ENCODE assay signal across 8 cellular contexts in genomic region chr1:228463009-228463558, GRCh38. TPM values are rescaled to one million over a fixed set of nuclear protein-coding genes. Genes with fewer than 3 reads are reported as not detected.
DNase-seq lines count a peak whose midpoint lies in the region; ATAC-seq and TF ChIP-seq lines count a peak whose summit lies in the region.

No MANE protein-coding gene starts in this region.

- intact Hi-C loops in Right ventricle myocardium inferior (cut with DNase I): no loop called here

- TF ChIP-seq CTCF in nephron progenitor cell (IDR thresholded peaks at IDR 0.05): no peak

- H3K4me1 Mint-ChIP-seq in IgD-negative memory B cell: peaks cover 21 to 27% (median 24%) of the 10 kb centered on the region in 3 donors
- peaks cover 55% of the 10 kb centered on the region for H3K4me1 Mint-ChIP-seq in activated naive CD8-positive, alpha-beta T cell treated with anti-CD3 and anti-CD28 coated beads, Interleukin-2, amount 50 U/mL, for 24 hours
- peaks cover 55% of the 10 kb centered on the region for H3K4me1 Mint-ChIP-seq in nephron progenitor cell

- no peaks in the 10 kb centered on the region for H3K36me3 ChIP-seq in ES-I3 (ENCODE audit: insufficient read depth, low read length)

- no peak for DNase-seq in activated naive CD8-positive, alpha-beta T cell treated with anti-CD3 and anti-CD28 coated beads, Interleukin-2, amount 50 U/mL, for 24 hours
- DNase-seq in nephron progenitor cell: no peak
- no peak for DNase-seq in SIG-M5 (lab: John Stamatoyannopoulos, UW)
- no peak for DNase-seq in Right ventricle myocardium inferior (ENCODE audit: missing footprints)
- DNase-seq in inferior parietal cortex (ENCODE audit: extremely low spot score): no peak
- DNase-seq in activated CD8-positive, alpha-beta memory T cell treated with anti-CD3 and anti-CD28 coated beads, Interleukin-2, amount 50 U/mL, for 4 hours: no peak

- no peak for ATAC-seq in activated naive CD8-positive, alpha-beta T cell treated with anti-CD3 and anti-CD28 coated beads, Interleukin-2, amount 50 U/mL, for 24 hours
- no peak for ATAC-seq in Right ventricle myocardium inferior

- no peaks in the 10 kb centered on the region for H3K4me1 ChIP-seq in ES-I3 (ENCODE audit: insufficient read depth, low read length)

- H3K9me3 Mint-ChIP-seq in IgD-negative memory B cell: no peaks in the 10 kb centered on the region
- no peaks in the 10 kb centered on the region for H3K9me3 Mint-ChIP-seq in activated naive CD8-positive, alpha-beta T cell treated with anti-CD3 and anti-CD28 coated beads, Interleukin-2, amount 50 U/mL, for 24 hours
- no peaks in the 10 kb centered on the region for H3K9me3 Mint-ChIP-seq in nephron progenitor cell

- H3K36me3 Mint-ChIP-seq in IgD-negative memory B cell (no peaks in the 10 kb centered on the region), nephron progenitor cell (ENCODE audit: low read depth) (no peaks in the 10 kb centered on the region)
- H3K36me3 Mint-ChIP-seq in activated naive CD8-positive, alpha-beta T cell treated with anti-CD3 and anti-CD28 coated beads, Interleukin-2, amount 50 U/mL, for 24 hours (ENCODE audit: low read depth): peaks cover 1% of the 10 kb centered on the region

- H3K27ac Mint-ChIP-seq in IgD-negative memory B cell (peak overlapping the region in 1 of 3 donors; percentile 91), nephron progenitor cell (no peak overlapping the region)
- peak overlapping the region; percentile 77 for H3K27ac Mint-ChIP-seq in activated naive CD8-positive, alpha-beta T cell treated with anti-CD3 and anti-CD28 coated beads, Interleukin-2, amount 50 U/mL, for 24 hours

- H3K4me3 Mint-ChIP-seq in IgD-negative memory B cell (peak overlapping the region; percentile 81 to 98 (median 94)), nephron progenitor cell (peak overlapping the region; percentile 87)
- H3K4me3 Mint-ChIP-seq in activated naive CD8-positive, alpha-beta T cell treated with anti-CD3 and anti-CD28 coated beads, Interleukin-2, amount 50 U/mL, for 24 hours: peak overlapping the region; percentile 87

- H3K9me3 ChIP-seq in ES-I3 (ENCODE audit: control insufficient read depth, insufficient read depth, low read length): no peaks in the 10 kb centered on the region

- H3K27me3 Mint-ChIP-seq in IgD-negative memory B cell (peaks cover 23% of the 10 kb centered on the region), nephron progenitor cell (ENCODE audit: low read depth, poor library complexity) (peaks cover 70% of the 10 kb centered on the region)
- H3K27me3 Mint-ChIP-seq in activated naive CD8-positive, alpha-beta T cell treated with anti-CD3 and anti-CD28 coated beads, Interleukin-2, amount 50 U/mL, for 24 hours: peaks cover 48% of the 10 kb centered on the region

- peak overlapping the region; percentile 67; the same call in 1 of the 2 replicates for H3K9ac ChIP-seq in ES-I3 (ENCODE audit: low read depth, low read length)

RNA-seq across cellular contexts. Expression of gene RNF187, which starts 24.1 kb away (rescaled TPM):
- polyA plus RNA-seq in IgD-negative memory B cell: 13.0 TPM
- 85.4 TPM for total RNA-seq in Right ventricle myocardium inferior

RNA-seq across cellular contexts. Expression of gene TRIM17, which starts 46.4 kb away (rescaled TPM):
- not detected for polyA plus RNA-seq in IgD-negative memory B cell
- total RNA-seq in Right ventricle myocardium inferior: 0.38 TPM

RNA-seq across cellular contexts. Expression of gene TRIM11, which starts 56.4 kb away (rescaled TPM):
- 20.5 TPM for polyA plus RNA-seq in IgD-negative memory B cell
- total RNA-seq in Right ventricle myocardium inferior: 7.7 TPM
